ENCODE assay signal across 15 cellular contexts in the genomic region with DNA sequence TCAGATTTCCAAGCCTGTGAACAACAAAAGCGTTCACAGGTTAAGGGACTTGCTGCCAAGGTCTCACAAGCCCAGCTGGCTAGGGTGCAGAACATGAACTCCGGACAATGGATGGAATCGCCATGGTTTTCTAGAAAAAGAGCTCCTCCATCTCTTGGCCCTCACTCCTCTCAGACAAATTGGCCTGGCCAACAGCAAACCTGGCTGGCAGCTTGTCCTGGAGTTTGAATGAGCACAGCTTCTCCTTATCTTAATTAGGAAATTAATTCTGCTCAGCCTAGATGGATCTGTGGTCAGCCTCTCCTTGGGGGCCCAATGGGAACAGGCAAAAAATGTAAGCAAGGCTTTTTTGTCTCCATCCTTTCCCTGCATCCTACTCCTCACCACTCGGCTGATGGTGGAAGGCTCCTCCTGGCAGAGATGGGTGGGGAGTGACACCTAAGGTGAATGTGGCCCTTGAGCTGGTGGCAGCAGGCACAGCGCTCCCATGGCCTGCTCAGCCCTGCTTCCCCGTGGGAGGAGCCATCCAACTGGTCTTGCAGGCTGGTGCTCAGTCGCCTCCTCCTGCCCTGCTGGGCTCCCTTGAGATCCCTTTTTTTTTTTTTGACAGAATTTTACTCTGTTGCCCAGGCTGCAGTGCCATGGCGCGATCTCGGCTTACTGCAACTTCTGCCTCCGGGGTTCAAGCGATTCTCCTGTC. TPM values are rescaled to one million over a fixed set of nuclear protein-coding genes. Genes with fewer than 3 reads are reported as not detected.
DNase-seq lines count a peak whose midpoint lies in the region; ATAC-seq, FAIRE-seq and TF ChIP-seq lines count a peak whose summit lies in the region.
"Had no signal": no experiment of that assay in that cellular context is flagged by ENCODE, and none has a peak within 500 bp of the region (broad histone marks: within the 10 kb centered on the region; RNA-seq: fewer than 3 reads in every experiment).

No MANE protein-coding gene starts in this region.

- FAIRE-seq in pancreas (lab: Jason Lieb, UNC), result no peak
- FAIRE-seq: GM19239, islet of Langerhans had no signal

- TF ChIP-seq POLR2A in NB4 (IDR thresholded peaks at IDR 0.05; ENCODE audit: extremely low read depth, insufficient read length), result no peak

- ATAC-seq in esophagus mucosa (peak; percentile 82), pancreas (peak in 3 of 4 donors; percentile 44 to 74 (median 53)), GM19324 (IDR thresholded peaks at IDR 0.05; ENCODE audit: low FRiP score, unreplicated experiment) (no peak)

- H3K27me3 ChIP-seq in pancreas, result no peaks in the 10 kb centered on the region

- DNase-seq in ELF-1 (ENCODE audit: low read depth, low spot score), result peak; percentile 32
- peak; percentile 40 for DNase-seq in NB4 (ENCODE audit: low read depth)
- peak in 5 of 6 donors; percentile 35 to 74 (median 53) for DNase-seq in pancreas
- no peak for DNase-seq in A172 (ENCODE audit: low spot score)
- no peak for DNase-seq in EL
- DNase-seq: activated B cell treated with CpG ODN at 0.5 μM for 24 hours; activated naive CD4-positive, alpha-beta T cell treated with Interleukin-2 at 50 U/mL for 16 hours; CD8-positive, alpha-beta memory T cell; NCI-H2227 treated with DMSO at 0.1 percent for 48 hours; retina; stimulated activated CD4-positive, alpha-beta T cell treated with anti-CD3 and anti-CD28 coated beads, Interleukin-1b, Interleukin-23, amount 100 ng/mL, for 48 hours had no signal

- 51 to 53% methylated on average over 12 of the region's 12 CpGs for WGBS in pancreas, 2 donors

- no peak overlapping the region for H3K4me3 ChIP-seq in NB4 (ENCODE audit: low read depth, low read length)
- no peak overlapping the region for H3K4me3 ChIP-seq in pancreas

- H3K4me1 ChIP-seq in pancreas, result peaks cover 5 to 14% (median 6%) of the 10 kb centered on the region in 3 donors

- TF ChIP-seq CTCF in NB4 (IDR thresholded peaks at IDR 0.05; ENCODE audit: low read depth, low read length), result no peak
- no peak for TF ChIP-seq CTCF in pancreas (IDR thresholded peaks at IDR 0.05)

- H3K9me3 ChIP-seq in pancreas, result no peaks in the 10 kb centered on the region

- intact Hi-C loops in pancreas (cut with DNase I), result no loop called here

- H3K27ac ChIP-seq in pancreas, result no peak overlapping the region

- no peaks in the 10 kb centered on the region for H3K36me3 ChIP-seq in pancreas

RNA-seq across cellular contexts. Expression of a gene that starts 5.8 kb away (rescaled TPM):
- total RNA-seq in esophagus mucosa (4.8 TPM), pancreas (1 to 10 TPM in 5 of 6 donors, under 1 TPM in 1; 0.93 to 2.6 (median 1.3) TPM)
- polyA plus RNA-seq in pancreas, result 1 to 10 TPM; 2.6 to 3.3 TPM
- total RNA-seq in A172 (2014; rRNA removed; shearing (Covaris generic)), result 6.4 and 14.9 TPM in 2 replicates

Comparison
In these comparisons a context has a peak if more than half of its experiments do, and no peak if none do; other contexts are left out.
1. DNase-seq: peak in ELF-1 (single experiment), NB4 (single experiment) and pancreas (5 of 6); none in A172 (single experiment) and EL (single experiment).